12 cellular contexts compared by ENCODE assay signal in the genomic region with DNA sequence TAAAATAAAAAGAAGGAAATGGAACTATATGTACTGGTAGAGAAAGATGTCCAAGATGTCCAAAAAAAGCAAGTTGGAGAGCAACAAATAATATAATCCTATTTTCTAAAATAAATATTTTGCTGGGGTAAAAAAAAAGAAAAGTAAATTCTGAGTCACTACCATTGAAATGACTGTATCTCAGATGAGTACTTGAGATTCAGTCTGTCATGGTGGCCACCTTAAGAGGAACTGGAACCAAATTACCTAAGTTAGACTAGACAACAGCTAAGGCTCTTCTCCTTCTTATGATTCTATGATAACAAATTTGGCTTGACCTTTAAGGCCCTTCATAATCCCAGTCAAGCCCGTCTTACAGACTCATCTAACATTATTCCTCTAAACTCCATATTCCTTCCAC.
DNase-seq lines count a peak whose midpoint lies in the region; ATAC-seq and TF ChIP-seq lines count a peak whose summit lies in the region.
"Had no signal": no experiment of that assay in that cellular context is flagged by ENCODE, and none has a peak within 500 bp of the region (broad histone marks: within the 10 kb centered on the region; RNA-seq: fewer than 3 reads in every experiment).

No MANE protein-coding gene starts in this region.

- no peaks in the 10 kb centered on the region for H3K9me3 ChIP-seq in stomach

- H3K27me3 ChIP-seq in stomach: peaks cover 0 to 11% (median 0%) of the 10 kb centered on the region in 3 donors

- intact Hi-C loops in stomach (cut with DNase I; ENCODE audit: low total_unique reads): no loop called here

- H3K4me1 ChIP-seq in stomach: peaks cover 14 to 43% (median 27%) of the 10 kb centered on the region in 4 donors

- H3K36me3 ChIP-seq in stomach: no peaks in the 10 kb centered on the region
- H3K36me3 ChIP-seq: WERI-Rb-1 had no signal

- TF ChIP-seq POLR2A in stomach (IDR thresholded peaks at IDR 0.05): no peak

- TF ChIP-seq EP300 in stomach (IDR thresholded peaks at IDR 0.05): no peak

- TF ChIP-seq CTCF in GM20000 (IDR thresholded peaks at IDR 0.05; ENCODE audit: extremely low read depth, missing control alignments) (no peak), stomach (IDR thresholded peaks at IDR 0.05) (no peak)

- H3K27ac ChIP-seq in stomach: no peak overlapping the region
- H3K27ac ChIP-seq: WERI-Rb-1 had no signal

- WGBS in stomach, 5 donors: 84 to 93% (median 90%) methylated on average over 1 of the region's 1 CpG

- ATAC-seq in GM18499 (IDR thresholded peaks at IDR 0.05; ENCODE audit: insufficient read depth, unreplicated experiment): peak; percentile 94
- peak; percentile 85 for ATAC-seq in HG03039 (IDR thresholded peaks at IDR 0.05; ENCODE audit: unreplicated experiment)

- DNase-seq in GM20000 (ENCODE audit: low spot score): peak; percentile 74
- peak; percentile 81 for DNase-seq in NOMO-1 treated with DMSO at 0.1 percent for 48 hours (lab: John Stamatoyannopoulos, UW; ENCODE audit: unreplicated experiment)
- DNase-seq in 8988T: no peak
- no peak for DNase-seq in DMS114 treated with DMSO at 0.1 percent for 48 hours (lab: John Stamatoyannopoulos, UW; ENCODE audit: unreplicated experiment)
- DNase-seq in stimulated activated CD4-positive, alpha-beta T cell treated with anti-CD3 and anti-CD28 coated beads, Interleukin-1b, Interleukin-23, amount 100 ng/mL, for 48 hours: no peak
- DNase-seq in stomach: no peak
- DNase-seq: CD4-positive, CD25-positive, alpha-beta regulatory T cell; Karpas-422; NK-92 treated with Interleukin-12 subunit alpha and Interleukin-12 subunit beta, amount 100 ng/mL, for 24 hours; WERI-Rb-1 had no signal

- H3K4me3 ChIP-seq in stomach: no peak overlapping the region

Comparison
In these comparisons a context has a peak if more than half of its experiments do, and no peak if none do; other contexts are left out.
1. DNase-seq: peak in GM20000 (single experiment) and NOMO-1 treated with DMSO at 0.1 percent for 48 hours (single experiment); none in 8988T (single experiment), DMS114 treated with DMSO at 0.1 percent for 48 hours (single experiment), stimulated activated CD4-positive, alpha-beta T cell treated with anti-CD3 and anti-CD28 coated beads, Interleukin-1b, Interleukin-23, amount 100 ng/mL, for 48 hours (single experiment) and stomach (single experiment).